In the genomic region with DNA sequence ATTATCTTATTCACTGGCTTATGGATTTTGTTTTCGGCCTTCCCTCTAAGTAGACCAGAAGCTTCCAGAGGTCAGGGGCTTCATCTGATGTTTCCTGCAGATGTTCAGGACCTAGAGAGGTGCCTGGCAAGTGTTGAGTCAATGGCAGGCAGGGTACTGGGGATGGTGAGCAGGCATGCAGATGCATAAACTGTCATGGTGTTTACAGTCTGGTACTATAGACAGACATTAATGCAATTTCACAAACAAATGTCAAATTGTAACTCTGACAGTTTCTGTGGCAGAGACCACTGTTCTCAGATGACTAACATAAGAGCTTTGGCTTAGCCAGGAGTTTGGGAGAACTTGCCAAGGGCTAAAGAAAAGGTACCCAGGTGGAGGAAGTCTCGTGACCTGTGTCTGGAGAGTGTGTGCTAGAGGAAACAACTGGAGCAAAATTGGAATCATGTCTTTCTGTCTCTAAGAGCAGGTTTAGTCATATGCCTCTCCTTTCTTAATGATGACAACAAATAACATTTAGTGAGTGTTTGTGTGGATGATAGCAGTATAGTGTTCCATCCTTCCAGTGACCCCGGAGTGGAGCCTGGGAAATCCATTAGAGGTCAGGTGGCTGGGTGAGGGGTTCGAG, we compare ENCODE assay signal across 14 cellular contexts. TPM values are rescaled to one million over a fixed set of nuclear protein-coding genes. Genes with fewer than 3 reads are reported as not detected.
DNase-seq lines count a peak whose midpoint lies in the region; ATAC-seq and TF ChIP-seq lines count a peak whose summit lies in the region.
"Had no signal": no experiment of that assay in that cellular context is flagged by ENCODE, and none has a peak within 500 bp of the region (broad histone marks: within the 10 kb centered on the region; RNA-seq: fewer than 3 reads in every experiment).

No MANE protein-coding gene starts in this region.

- peak overlapping the region in 6 of 11 experiments; percentile 6 to 92 (median 58); a peak in 6 of 22 replicates for H3K4me2 ChIP-seq in BLaER1 treated with 17β-estradiol and CSF1 and Interleukin-3, amounts not matched to agents 10 nM and 100 nM
- peak overlapping the region; percentile 14 for H3K4me2 ChIP-seq in SU-DHL-6 (ENCODE audit: low read depth, low read length, poor library complexity, severe bottlenecking)
- H3K4me2 ChIP-seq: PC-9 had no signal

- peaks cover 57 to 81% (median 73%) of the 10 kb centered on the region in 10 experiments for H3K4me1 ChIP-seq in BLaER1 treated with 17β-estradiol and CSF1 and Interleukin-3, amounts not matched to agents 10 nM and 100 nM
- H3K4me1 ChIP-seq in skeletal muscle tissue (ENCODE audit: control insufficient read depth in 3 of 3, insufficient read depth in 3 of 3, low read length in 3 of 3), result peaks cover 57 to 62% (median 59%) of the 10 kb centered on the region in 3 donors

- no peaks in the 10 kb centered on the region for H3K27me3 ChIP-seq in BLaER1 treated with 17β-estradiol and CSF1 and Interleukin-3, amounts not matched to agents 10 nM and 100 nM
- H3K27me3 ChIP-seq in SU-DHL-6 (ENCODE audit: low read length) (no peaks in the 10 kb centered on the region), skeletal muscle tissue (ENCODE audit: control insufficient read depth in 3 of 3, insufficient read depth in 3 of 3, low read length in 3 of 3) (no peaks in the 10 kb centered on the region)
- H3K27me3 ChIP-seq in CD4-positive, alpha-beta T cell (ENCODE audit: control insufficient read depth, insufficient read depth, low read length), result no peaks in the 10 kb centered on the region

- DNase-seq in glutamatergic neuron (no peak), NCI-H526 (lab: John Stamatoyannopoulos, UW) (no peak)
- no peak for DNase-seq in stimulated activated CD4-positive, alpha-beta T cell treated with anti-CD3 and anti-CD28 coated beads, Interleukin-2, amount 100 ng/mL, for 24 hours
- no peak for DNase-seq in CD4-positive, alpha-beta T cell
- DNase-seq: effector CD4-positive, alpha-beta T cell; GDM1; hippocampal formation; NCI-H2171 treated with DMSO at 0.1 percent for 48 hours; PC-9 had no signal

- intact Hi-C loops in CD4-positive, alpha-beta T cell (cut with DNase I, micrococcal nuclease), result no loop called here

- peaks cover 20% of the 10 kb centered on the region for H3K36me3 Mint-ChIP-seq in glutamatergic neuron (ENCODE audit: unreplicated experiment)
- H3K36me3 Mint-ChIP-seq in CD4-positive, alpha-beta T cell (ENCODE audit: low read depth), result peaks cover 16% of the 10 kb centered on the region

- peak overlapping the region; percentile 42 for H3K4me3 Mint-ChIP-seq in glutamatergic neuron (ENCODE audit: unreplicated experiment)
- H3K4me3 Mint-ChIP-seq in CD4-positive, alpha-beta T cell, result no peak overlapping the region
- H3K4me3 Mint-ChIP-seq: activated naive CD8-positive, alpha-beta T cell had no signal

- peak overlapping the region in 3 of 11 experiments; percentile 16 to 59 (median 51); a peak in 3 of 22 replicates for H3K27ac ChIP-seq in BLaER1 treated with 17β-estradiol and CSF1 and Interleukin-3, amounts not matched to agents 10 nM and 100 nM
- H3K27ac ChIP-seq in SU-DHL-6 (ENCODE audit: low read depth, low read length) (peak overlapping the region; percentile 46), skeletal muscle tissue (ENCODE audit: low read depth, low read length) (peak overlapping the region; percentile 89)
- H3K27ac ChIP-seq in CD4-positive, alpha-beta T cell (ENCODE audit: low read depth, low read length), result no peak overlapping the region
- H3K27ac ChIP-seq: PC-9 had no signal

- H3K9me3 ChIP-seq in BLaER1 treated with 17β-estradiol and CSF1 and Interleukin-3, amounts not matched to agents 10 nM and 100 nM (replicated peaks in 1 of 11), result no peaks in the 10 kb centered on the region
- H3K9me3 ChIP-seq in SU-DHL-6 (ENCODE audit: insufficient read depth, low read length) (no peaks in the 10 kb centered on the region), skeletal muscle tissue (ENCODE audit: control insufficient read depth in 3 of 3, low read length in 3 of 3) (no peaks in the 10 kb centered on the region)
- no peaks in the 10 kb centered on the region for H3K9me3 ChIP-seq in CD4-positive, alpha-beta T cell (ENCODE audit: control insufficient read depth, low read length)

- TF ChIP-seq CTCF in SU-DHL-6 (IDR thresholded peaks at IDR 0.05; ENCODE audit: insufficient read depth, low read length, poor library complexity, severe bottlenecking), result no peak
- TF ChIP-seq CTCF in glutamatergic neuron (IDR thresholded peaks at IDR 0.05; ENCODE audit: partially characterized antibody, unreplicated experiment), result no peak
- no peak for TF ChIP-seq CTCF in CD4-positive, alpha-beta T cell (IDR thresholded peaks at IDR 0.05)

- POLR2A ChIA-PET in CD4-positive, alpha-beta T cell (lab: Charles Lee), result interaction anchor here (1.3 kb wide), 1 partner anchor 28 kb away, joined by 3 read pairs; no protein-coding TSS in a partner anchor

- CTCF ChIA-PET in CD4-positive, alpha-beta T cell (lab: Charles Lee), result no interaction called here

- peaks cover 67% of the 10 kb centered on the region for H3K4me1 Mint-ChIP-seq in glutamatergic neuron (ENCODE audit: low read depth, unreplicated experiment)
- H3K4me1 Mint-ChIP-seq in CD4-positive, alpha-beta T cell (ENCODE audit: low read depth), result peaks cover 36% of the 10 kb centered on the region

- H3F3A ChIP-seq in SU-DHL-6 (ENCODE audit: insufficient read depth), result peaks cover 14% of the 10 kb centered on the region

- no peaks in the 10 kb centered on the region for H3K9me2 ChIP-seq in SU-DHL-6 (replicated peaks; ENCODE audit: insufficient read depth, low read length)

- H3K27me3 Mint-ChIP-seq in glutamatergic neuron (ENCODE audit: unreplicated experiment), result peaks cover 21% of the 10 kb centered on the region
- no peaks in the 10 kb centered on the region for H3K27me3 Mint-ChIP-seq in CD4-positive, alpha-beta T cell
- H3K27me3 Mint-ChIP-seq: activated naive CD8-positive, alpha-beta T cell had no signal

- peaks cover 20 to 45% (median 26%) of the 10 kb centered on the region in 11 experiments for H3K36me3 ChIP-seq in BLaER1 treated with 17β-estradiol and CSF1 and Interleukin-3, amounts not matched to agents 10 nM and 100 nM
- H3K36me3 ChIP-seq in SU-DHL-6 (ENCODE audit: low read length) (no peaks in the 10 kb centered on the region), skeletal muscle tissue (ENCODE audit: control insufficient read depth in 3 of 3, insufficient read depth in 3 of 3, low read length in 3 of 3) (peaks cover 9 to 13% (median 10%) of the 10 kb centered on the region in 3 donors)

- H3K79me2 ChIP-seq in SU-DHL-6 (ENCODE audit: insufficient read depth, low read length), result peaks cover 94% of the 10 kb centered on the region

- no peak overlapping the region for H2AFZ ChIP-seq in SU-DHL-6 (ENCODE audit: low read depth, low read length, severe bottlenecking)
- H2AFZ ChIP-seq: PC-9 had no signal

- peaks cover 23% of the 10 kb centered on the region for H3K9me3 Mint-ChIP-seq in glutamatergic neuron (ENCODE audit: unreplicated experiment)
- H3K9me3 Mint-ChIP-seq in CD4-positive, alpha-beta T cell, result no peaks in the 10 kb centered on the region

- H3K4me3 ChIP-seq in BLaER1 treated with 17β-estradiol and CSF1 and Interleukin-3, amounts not matched to agents 10 nM and 100 nM, result no peak overlapping the region
- H3K4me3 ChIP-seq in SU-DHL-6 (ENCODE audit: insufficient read depth, low read length, poor library complexity, severe bottlenecking), result no peak overlapping the region
- H3K4me3 ChIP-seq in skeletal muscle tissue (ENCODE audit: low read length in 3 of 3), result no peak overlapping the region
- H3K4me3 ChIP-seq: PC-9 had no signal

- no peak for ATAC-seq in GM21737 (IDR thresholded peaks at IDR 0.05; ENCODE audit: unreplicated experiment)
- ATAC-seq in CD4-positive, alpha-beta T cell (ENCODE audit: poor library complexity), result no peak

- H4K20me1 ChIP-seq in BLaER1 treated with 17β-estradiol and CSF1 and Interleukin-3, amounts not matched to agents 10 nM and 100 nM, result peaks cover 66 to 99% (median 81%) of the 10 kb centered on the region in 11 experiments
- H4K20me1 ChIP-seq in SU-DHL-6 (ENCODE audit: low read depth, low read length), result peaks cover 15% of the 10 kb centered on the region

- no peak overlapping the region for H3K9ac ChIP-seq in BLaER1 treated with 17β-estradiol and CSF1 and Interleukin-3, amounts not matched to agents 10 nM and 100 nM
- H3K9ac ChIP-seq in SU-DHL-6 (ENCODE audit: low read length) (no peak overlapping the region), skeletal muscle tissue (ENCODE audit: low read depth in 1 of 3, low read length in 3 of 3) (peak overlapping the region; percentile 14 to 74 (median 23))

- H3K27ac Mint-ChIP-seq in glutamatergic neuron (ENCODE audit: unreplicated experiment), result peak overlapping the region; percentile 70
- H3K27ac Mint-ChIP-seq in CD4-positive, alpha-beta T cell, result no peak overlapping the region
- H3K27ac Mint-ChIP-seq: activated naive CD8-positive, alpha-beta T cell had no signal

RNA-seq across cellular contexts. Expression of gene TRAK1, which starts 53.7 kb away (rescaled TPM):
- total RNA-seq in glutamatergic neuron (ENCODE audit: unreplicated experiment) (308 TPM), skeletal muscle tissue (57.9 TPM)
- 10 to 100 TPM; 16.0 to 16.7 TPM for total RNA-seq in CD4-positive, alpha-beta T cell

Comparison
In these comparisons a context has a peak if more than half of its experiments do, and no peak if none do; other contexts are left out.
1. H3K9ac ChIP-seq: peak in skeletal muscle tissue (3 of 3); none in BLaER1 treated with 17β-estradiol and CSF1 and Interleukin-3, amounts not matched to agents 10 nM and 100 nM (0 of 11) and SU-DHL-6 (single experiment).